In the genomic region with DNA sequence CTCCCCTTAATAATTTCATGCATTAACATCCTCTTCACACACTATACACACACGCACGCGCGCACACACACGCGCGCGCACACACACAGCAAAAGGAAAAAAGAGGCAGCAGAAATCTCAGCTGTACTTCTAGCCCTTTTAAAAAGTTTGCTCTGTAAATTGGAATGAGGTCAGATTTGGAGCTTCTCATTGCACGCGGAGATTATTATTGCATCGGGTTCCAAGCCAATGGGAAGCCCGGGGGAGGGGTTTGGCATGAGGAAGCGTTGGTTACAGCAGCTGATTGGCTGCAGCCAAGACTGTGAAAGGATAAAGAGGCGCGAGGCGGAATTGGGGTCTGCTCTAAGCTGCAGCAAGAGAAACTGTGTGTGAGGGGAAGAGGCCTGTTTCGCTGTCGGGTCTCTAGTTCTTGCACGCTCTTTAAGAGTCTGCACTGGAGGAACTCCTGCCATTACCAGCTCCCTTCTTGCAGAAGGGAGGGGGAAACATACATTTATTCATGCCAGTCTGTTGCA, we compare ENCODE assay signal across 1 cellular context.
TF ChIP-seq lines count a peak whose summit lies in the region.

A gene (plus strand): TSS at position 340 of the 515 bp plus-strand sequence. CDS start 784 bp downstream, outside the sequence.

TF ChIP-seq in GM12878, 131 proteins besides CTCF, POLR2A, EP300 and RAD21 (continued from another document and continues in another):
- TF ChIP-seq, protein P1, sequence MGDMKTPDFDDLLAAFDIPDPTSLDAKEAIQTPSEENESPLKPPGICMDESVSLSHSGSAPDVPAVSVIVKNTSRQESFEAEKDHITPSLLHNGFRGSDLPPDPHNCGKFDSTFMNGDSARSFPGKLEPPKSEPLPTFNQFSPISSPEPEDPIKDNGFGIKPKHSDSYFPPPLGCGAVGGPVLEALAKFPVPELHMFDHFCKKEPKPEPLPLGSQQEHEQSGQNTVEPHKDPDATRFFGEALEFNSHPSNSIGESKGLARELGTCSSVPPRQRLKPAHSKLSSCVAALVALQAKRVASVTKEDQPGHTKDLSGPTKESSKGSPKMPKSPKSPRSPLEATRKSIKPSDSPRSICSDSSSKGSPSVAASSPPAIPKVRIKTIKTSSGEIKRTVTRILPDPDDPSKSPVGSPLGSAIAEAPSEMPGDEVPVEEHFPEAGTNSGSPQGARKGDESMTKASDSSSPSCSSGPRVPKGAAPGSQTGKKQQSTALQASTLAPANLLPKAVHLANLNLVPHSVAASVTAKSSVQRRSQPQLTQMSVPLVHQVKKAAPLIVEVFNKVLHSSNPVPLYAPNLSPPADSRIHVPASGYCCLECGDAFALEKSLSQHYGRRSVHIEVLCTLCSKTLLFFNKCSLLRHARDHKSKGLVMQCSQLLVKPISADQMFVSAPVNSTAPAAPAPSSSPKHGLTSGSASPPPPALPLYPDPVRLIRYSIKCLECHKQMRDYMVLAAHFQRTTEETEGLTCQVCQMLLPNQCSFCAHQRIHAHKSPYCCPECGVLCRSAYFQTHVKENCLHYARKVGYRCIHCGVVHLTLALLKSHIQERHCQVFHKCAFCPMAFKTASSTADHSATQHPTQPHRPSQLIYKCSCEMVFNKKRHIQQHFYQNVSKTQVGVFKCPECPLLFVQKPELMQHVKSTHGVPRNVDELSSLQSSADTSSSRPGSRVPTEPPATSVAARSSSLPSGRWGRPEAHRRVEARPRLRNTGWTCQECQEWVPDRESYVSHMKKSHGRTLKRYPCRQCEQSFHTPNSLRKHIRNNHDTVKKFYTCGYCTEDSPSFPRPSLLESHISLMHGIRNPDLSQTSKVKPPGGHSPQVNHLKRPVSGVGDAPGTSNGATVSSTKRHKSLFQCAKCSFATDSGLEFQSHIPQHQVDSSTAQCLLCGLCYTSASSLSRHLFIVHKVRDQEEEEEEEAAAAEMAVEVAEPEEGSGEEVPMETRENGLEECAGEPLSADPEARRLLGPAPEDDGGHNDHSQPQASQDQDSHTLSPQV (IDR thresholded peaks at IDR 0.05), result no peak
- TF ChIP-seq RAD51 (IDR thresholded peaks at IDR 0.05) (no peak), MYC (IDR thresholded peaks at IDR 0.05; ENCODE audit: insufficient read depth, insufficient read length, insufficient replicate concordance, low read length, severe bottlenecking) (no peak), EGR1 (IDR thresholded peaks at IDR 0.05; ENCODE audit: borderline replicate concordance in 1 of 2, low read depth in 2 of 2, low read length in 2 of 2) (no peak), POU2F2 (IDR thresholded peaks at IDR 0.05; ENCODE audit: borderline replicate concordance, low read depth, low read length) (peak; percentile 95), IKZF1 (conservative IDR thresholded peaks at IDR 0.05) (no peak), KDM1A (IDR thresholded peaks at IDR 0.05; ENCODE audit: borderline replicate concordance) (no peak), FOXK2 (IDR thresholded peaks at IDR 0.05) (no peak), BRCA1 (IDR thresholded peaks at IDR 0.05; ENCODE audit: low read depth, low read length) (no peak), TCF3 (IDR thresholded peaks at IDR 0.05; ENCODE audit: borderline replicate concordance, insufficient read depth, low read depth, low read length) (peak; percentile 76; the same call in 1 of the 2 replicates), TARDBP (IDR thresholded peaks at IDR 0.05; ENCODE audit: borderline replicate concordance) (no peak), CBX5 (IDR thresholded peaks at IDR 0.05; ENCODE audit: low read depth) (0 out of 2 replicates have a peak, but pooled peaks have one; percentile 59), STAT1 (conservative IDR thresholded peaks at IDR 0.05) (no peak), MTA2 (IDR thresholded peaks at IDR 0.05; ENCODE audit: low read depth) (no peak), GABPA (IDR thresholded peaks at IDR 0.05; ENCODE audit: low read depth) (no peak), EED (IDR thresholded peaks at IDR 0.05; ENCODE audit: low read depth) (no peak), FOXM1 (IDR thresholded peaks at IDR 0.05; ENCODE audit: low read depth, low read length) (peak; percentile 75), FOS (IDR thresholded peaks at IDR 0.05; ENCODE audit: borderline replicate concordance, extremely low read depth, insufficient read length) (peak; percentile 31), BHLHE40 (IDR thresholded peaks at IDR 0.05; ENCODE audit: borderline replicate concordance in 1 of 2, low read depth in 2 of 2, low read length in 1 of 2) (peak in 1 of 2 experiments; percentile 49; a peak in 1 of 4 replicates), IRF4 (IDR thresholded peaks at IDR 0.05; ENCODE audit: low read depth, low read length) (no peak), RB1 (IDR thresholded peaks at IDR 0.05; ENCODE audit: borderline replicate concordance) (no peak)
- TF ChIP-seq, protein P2, sequence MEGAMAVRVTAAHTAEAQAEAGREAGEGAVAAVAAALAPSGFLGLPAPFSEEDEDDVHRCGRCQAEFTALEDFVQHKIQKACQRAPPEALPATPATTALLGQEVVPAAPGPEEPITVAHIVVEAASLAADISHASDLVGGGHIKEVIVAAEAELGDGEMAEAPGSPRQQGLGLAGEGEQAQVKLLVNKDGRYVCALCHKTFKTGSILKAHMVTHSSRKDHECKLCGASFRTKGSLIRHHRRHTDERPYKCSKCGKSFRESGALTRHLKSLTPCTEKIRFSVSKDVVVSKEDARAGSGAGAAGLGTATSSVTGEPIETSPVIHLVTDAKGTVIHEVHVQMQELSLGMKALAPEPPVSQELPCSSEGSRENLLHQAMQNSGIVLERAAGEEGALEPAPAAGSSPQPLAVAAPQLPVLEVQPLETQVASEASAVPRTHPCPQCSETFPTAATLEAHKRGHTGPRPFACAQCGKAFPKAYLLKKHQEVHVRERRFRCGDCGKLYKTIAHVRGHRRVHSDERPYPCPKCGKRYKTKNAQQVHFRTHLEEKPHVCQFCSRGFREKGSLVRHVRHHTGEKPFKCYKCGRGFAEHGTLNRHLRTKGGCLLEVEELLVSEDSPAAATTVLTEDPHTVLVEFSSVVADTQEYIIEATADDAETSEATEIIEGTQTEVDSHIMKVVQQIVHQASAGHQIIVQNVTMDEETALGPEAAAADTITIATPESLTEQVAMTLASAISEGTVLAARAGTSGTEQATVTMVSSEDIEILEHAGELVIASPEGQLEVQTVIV (IDR thresholded peaks at IDR 0.05; ENCODE audit: borderline replicate concordance, partially characterized antibody), result no peak
- TF ChIP-seq, protein P3, sequence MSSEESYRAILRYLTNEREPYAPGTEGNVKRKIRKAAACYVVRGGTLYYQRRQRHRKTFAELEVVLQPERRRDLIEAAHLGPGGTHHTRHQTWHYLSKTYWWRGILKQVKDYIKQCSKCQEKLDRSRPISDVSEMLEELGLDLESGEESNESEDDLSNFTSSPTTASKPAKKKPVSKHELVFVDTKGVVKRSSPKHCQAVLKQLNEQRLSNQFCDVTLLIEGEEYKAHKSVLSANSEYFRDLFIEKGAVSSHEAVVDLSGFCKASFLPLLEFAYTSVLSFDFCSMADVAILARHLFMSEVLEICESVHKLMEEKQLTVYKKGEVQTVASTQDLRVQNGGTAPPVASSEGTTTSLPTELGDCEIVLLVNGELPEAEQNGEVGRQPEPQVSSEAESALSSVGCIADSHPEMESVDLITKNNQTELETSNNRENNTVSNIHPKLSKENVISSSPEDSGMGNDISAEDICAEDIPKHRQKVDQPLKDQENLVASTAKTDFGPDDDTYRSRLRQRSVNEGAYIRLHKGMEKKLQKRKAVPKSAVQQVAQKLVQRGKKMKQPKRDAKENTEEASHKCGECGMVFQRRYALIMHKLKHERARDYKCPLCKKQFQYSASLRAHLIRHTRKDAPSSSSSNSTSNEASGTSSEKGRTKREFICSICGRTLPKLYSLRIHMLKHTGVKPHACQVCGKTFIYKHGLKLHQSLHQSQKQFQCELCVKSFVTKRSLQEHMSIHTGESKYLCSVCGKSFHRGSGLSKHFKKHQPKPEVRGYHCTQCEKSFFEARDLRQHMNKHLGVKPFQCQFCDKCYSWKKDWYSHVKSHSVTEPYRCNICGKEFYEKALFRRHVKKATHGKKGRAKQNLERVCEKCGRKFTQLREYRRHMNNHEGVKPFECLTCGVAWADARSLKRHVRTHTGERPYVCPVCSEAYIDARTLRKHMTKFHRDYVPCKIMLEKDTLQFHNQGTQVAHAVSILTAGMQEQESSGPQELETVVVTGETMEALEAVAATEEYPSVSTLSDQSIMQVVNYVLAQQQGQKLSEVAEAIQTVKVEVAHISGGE (CRISPR knock-in tag; IDR thresholded peaks at IDR 0.05), result no peak
- TF ChIP-seq, protein P4, sequence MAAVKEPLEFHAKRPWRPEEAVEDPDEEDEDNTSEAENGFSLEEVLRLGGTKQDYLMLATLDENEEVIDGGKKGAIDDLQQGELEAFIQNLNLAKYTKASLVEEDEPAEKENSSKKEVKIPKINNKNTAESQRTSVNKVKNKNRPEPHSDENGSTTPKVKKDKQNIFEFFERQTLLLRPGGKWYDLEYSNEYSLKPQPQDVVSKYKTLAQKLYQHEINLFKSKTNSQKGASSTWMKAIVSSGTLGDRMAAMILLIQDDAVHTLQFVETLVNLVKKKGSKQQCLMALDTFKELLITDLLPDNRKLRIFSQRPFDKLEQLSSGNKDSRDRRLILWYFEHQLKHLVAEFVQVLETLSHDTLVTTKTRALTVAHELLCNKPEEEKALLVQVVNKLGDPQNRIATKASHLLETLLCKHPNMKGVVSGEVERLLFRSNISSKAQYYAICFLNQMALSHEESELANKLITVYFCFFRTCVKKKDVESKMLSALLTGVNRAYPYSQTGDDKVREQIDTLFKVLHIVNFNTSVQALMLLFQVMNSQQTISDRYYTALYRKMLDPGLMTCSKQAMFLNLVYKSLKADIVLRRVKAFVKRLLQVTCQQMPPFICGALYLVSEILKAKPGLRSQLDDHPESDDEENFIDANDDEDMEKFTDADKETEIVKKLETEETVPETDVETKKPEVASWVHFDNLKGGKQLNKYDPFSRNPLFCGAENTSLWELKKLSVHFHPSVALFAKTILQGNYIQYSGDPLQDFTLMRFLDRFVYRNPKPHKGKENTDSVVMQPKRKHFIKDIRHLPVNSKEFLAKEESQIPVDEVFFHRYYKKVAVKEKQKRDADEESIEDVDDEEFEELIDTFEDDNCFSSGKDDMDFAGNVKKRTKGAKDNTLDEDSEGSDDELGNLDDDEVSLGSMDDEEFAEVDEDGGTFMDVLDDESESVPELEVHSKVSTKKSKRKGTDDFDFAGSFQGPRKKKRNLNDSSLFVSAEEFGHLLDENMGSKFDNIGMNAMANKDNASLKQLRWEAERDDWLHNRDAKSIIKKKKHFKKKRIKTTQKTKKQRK (IDR thresholded peaks at IDR 0.05; ENCODE audit: low read depth, low read length), result no peak
- TF ChIP-seq, protein P5, sequence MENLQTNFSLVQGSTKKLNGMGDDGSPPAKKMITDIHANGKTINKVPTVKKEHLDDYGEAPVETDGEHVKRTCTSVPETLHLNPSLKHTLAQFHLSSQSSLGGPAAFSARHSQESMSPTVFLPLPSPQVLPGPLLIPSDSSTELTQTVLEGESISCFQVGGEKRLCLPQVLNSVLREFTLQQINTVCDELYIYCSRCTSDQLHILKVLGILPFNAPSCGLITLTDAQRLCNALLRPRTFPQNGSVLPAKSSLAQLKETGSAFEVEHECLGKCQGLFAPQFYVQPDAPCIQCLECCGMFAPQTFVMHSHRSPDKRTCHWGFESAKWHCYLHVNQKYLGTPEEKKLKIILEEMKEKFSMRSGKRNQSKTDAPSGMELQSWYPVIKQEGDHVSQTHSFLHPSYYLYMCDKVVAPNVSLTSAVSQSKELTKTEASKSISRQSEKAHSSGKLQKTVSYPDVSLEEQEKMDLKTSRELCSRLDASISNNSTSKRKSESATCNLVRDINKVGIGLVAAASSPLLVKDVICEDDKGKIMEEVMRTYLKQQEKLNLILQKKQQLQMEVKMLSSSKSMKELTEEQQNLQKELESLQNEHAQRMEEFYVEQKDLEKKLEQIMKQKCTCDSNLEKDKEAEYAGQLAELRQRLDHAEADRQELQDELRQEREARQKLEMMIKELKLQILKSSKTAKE (IDR thresholded peaks at IDR 0.05; ENCODE audit: low read depth, poor library complexity, severe bottlenecking), result no peak
- TF ChIP-seq, protein P6, sequence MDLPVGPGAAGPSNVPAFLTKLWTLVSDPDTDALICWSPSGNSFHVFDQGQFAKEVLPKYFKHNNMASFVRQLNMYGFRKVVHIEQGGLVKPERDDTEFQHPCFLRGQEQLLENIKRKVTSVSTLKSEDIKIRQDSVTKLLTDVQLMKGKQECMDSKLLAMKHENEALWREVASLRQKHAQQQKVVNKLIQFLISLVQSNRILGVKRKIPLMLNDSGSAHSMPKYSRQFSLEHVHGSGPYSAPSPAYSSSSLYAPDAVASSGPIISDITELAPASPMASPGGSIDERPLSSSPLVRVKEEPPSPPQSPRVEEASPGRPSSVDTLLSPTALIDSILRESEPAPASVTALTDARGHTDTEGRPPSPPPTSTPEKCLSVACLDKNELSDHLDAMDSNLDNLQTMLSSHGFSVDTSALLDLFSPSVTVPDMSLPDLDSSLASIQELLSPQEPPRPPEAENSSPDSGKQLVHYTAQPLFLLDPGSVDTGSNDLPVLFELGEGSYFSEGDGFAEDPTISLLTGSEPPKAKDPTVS (IDR thresholded peaks at IDR 0.05; ENCODE audit: low read depth, low read length), result no peak
- TF ChIP-seq, protein P7, sequence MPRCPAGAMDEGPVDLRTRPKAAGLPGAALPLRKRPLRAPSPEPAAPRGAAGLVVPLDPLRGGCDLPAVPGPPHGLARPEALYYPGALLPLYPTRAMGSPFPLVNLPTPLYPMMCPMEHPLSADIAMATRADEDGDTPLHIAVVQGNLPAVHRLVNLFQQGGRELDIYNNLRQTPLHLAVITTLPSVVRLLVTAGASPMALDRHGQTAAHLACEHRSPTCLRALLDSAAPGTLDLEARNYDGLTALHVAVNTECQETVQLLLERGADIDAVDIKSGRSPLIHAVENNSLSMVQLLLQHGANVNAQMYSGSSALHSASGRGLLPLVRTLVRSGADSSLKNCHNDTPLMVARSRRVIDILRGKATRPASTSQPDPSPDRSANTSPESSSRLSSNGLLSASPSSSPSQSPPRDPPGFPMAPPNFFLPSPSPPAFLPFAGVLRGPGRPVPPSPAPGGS (IDR thresholded peaks at IDR 0.05; ENCODE audit: borderline replicate concordance, insufficient read depth, low read depth, low read length, poor library complexity, severe bottlenecking), result no peak
- TF ChIP-seq, protein P8, sequence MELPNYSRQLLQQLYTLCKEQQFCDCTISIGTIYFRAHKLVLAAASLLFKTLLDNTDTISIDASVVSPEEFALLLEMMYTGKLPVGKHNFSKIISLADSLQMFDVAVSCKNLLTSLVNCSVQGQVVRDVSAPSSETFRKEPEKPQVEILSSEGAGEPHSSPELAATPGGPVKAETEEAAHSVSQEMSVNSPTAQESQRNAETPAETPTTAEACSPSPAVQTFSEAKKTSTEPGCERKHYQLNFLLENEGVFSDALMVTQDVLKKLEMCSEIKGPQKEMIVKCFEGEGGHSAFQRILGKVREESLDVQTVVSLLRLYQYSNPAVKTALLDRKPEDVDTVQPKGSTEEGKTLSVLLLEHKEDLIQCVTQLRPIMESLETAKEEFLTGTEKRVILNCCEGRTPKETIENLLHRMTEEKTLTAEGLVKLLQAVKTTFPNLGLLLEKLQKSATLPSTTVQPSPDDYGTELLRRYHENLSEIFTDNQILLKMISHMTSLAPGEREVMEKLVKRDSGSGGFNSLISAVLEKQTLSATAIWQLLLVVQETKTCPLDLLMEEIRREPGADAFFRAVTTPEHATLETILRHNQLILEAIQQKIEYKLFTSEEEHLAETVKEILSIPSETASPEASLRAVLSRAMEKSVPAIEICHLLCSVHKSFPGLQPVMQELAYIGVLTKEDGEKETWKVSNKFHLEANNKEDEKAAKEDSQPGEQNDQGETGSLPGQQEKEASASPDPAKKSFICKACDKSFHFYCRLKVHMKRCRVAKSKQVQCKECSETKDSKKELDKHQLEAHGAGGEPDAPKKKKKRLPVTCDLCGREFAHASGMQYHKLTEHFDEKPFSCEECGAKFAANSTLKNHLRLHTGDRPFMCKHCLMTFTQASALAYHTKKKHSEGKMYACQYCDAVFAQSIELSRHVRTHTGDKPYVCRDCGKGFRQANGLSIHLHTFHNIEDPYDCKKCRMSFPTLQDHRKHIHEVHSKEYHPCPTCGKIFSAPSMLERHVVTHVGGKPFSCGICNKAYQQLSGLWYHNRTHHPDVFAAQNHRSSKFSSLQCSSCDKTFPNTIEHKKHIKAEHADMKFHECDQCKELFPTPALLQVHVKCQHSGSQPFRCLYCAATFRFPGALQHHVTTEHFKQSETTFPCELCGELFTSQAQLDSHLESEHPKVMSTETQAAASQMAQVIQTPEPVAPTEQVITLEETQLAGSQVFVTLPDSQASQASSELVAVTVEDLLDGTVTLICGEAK (IDR thresholded peaks at IDR 0.05; ENCODE audit: borderline replicate concordance), result no peak
